ENCODE assay signal across 8 cellular contexts in genomic region chr2:162261032-162261945, GRCh38. TPM values are rescaled to one million over a fixed set of nuclear protein-coding genes. Genes with fewer than 3 reads are reported as not detected.
DNase-seq lines count a peak whose midpoint lies in the region; ATAC-seq and TF ChIP-seq lines count a peak whose summit lies in the region.

No MANE protein-coding gene starts in this region.

- DNase-seq in AG20443 (ENCODE audit: low spot score) (peak; percentile 61), HL-60 (ENCODE audit: low read depth in 1 of 2, low spot score in 1 of 2) (peak; percentile 67 to 85), astrocyte of the hippocampus (ENCODE audit: low read depth, low spot score) (peak; percentile 11), lower leg skin (ENCODE audit: low spot score in 2 of 2) (peak; percentile 50 to 89), hippocampal formation (lab: John Stamatoyannopoulos, UW) (no peak), cerebellar nuclear complex (lab: John Stamatoyannopoulos, UW) (no peak), KG1 (lab: John Stamatoyannopoulos, UW) (no peak)

- intact Hi-C loops in lower leg skin (cut with DNase I; ENCODE audit: low total_unique reads): no loop called here

- no peak overlapping the region for H3K4me3 ChIP-seq in HL-60 (replicated peaks; ENCODE audit: insufficient read depth, low read length)
- no peak overlapping the region for H3K4me3 ChIP-seq in lower leg skin (ENCODE audit: low read depth, poor library complexity, severe bottlenecking)

- ATAC-seq in GM19328 (IDR thresholded peaks at IDR 0.05; ENCODE audit: unreplicated experiment): peak; percentile 47

- peak overlapping the region; percentile 63 for H3K27ac ChIP-seq in HL-60 (replicated peaks)

- 49 to 50% methylated on average over 4 of the region's 4 CpGs for WGBS in lower leg skin, 2 donors

- no peak for TF ChIP-seq POLR2A in lower leg skin (IDR thresholded peaks at IDR 0.05)

- no peaks in the 10 kb centered on the region for H3K27me3 ChIP-seq in HL-60 (ENCODE audit: insufficient read depth, poor library complexity, severe bottlenecking)

- no peak for TF ChIP-seq CTCF in HL-60 (IDR thresholded peaks at IDR 0.05; ENCODE audit: insufficient read depth, low read length)
- TF ChIP-seq CTCF in lower leg skin (IDR thresholded peaks at IDR 0.05): no peak

RNA-seq across cellular contexts. Expression of gene FAP, which starts 18.0 kb away (rescaled TPM):
- total RNA-seq in lower leg skin: 1 to 10 TPM; 1.7 to 8.7 (median 2.5) TPM

RNA-seq across cellular contexts. Expression of gene IFIH1, which starts 57.2 kb away (rescaled TPM):
- total RNA-seq in lower leg skin: 10 to 100 TPM in 1 of 4 donors, 1 to 10 TPM in 3; 7.9 to 15.8 (median 8.7) TPM

Comparison
In these comparisons a context has a peak if more than half of its experiments do, and no peak if none do; other contexts are left out.
1. DNase-seq: peak in AG20443 (single experiment), HL-60 (2 of 2), astrocyte of the hippocampus (single experiment) and lower leg skin (2 of 2); none in hippocampal formation (0 of 2), cerebellar nuclear complex (0 of 2) and KG1 (single experiment).